8 cellular contexts compared by ENCODE assay signal in genomic region chr1:99808391-99809115, GRCh38. TPM values are rescaled to one million over a fixed set of nuclear protein-coding genes. Genes with fewer than 3 reads are reported as not detected.
DNase-seq lines count a peak whose midpoint lies in the region; ATAC-seq, FAIRE-seq and TF ChIP-seq lines count a peak whose summit lies in the region.

No MANE protein-coding gene starts in this region.

- H3K27ac Mint-ChIP-seq in CD8-positive, alpha-beta memory T cell: no peak overlapping the region
- H3K27ac Mint-ChIP-seq in T-cell: peak overlapping the region in 1 of 2 donors; percentile 13

- H3K9me3 ChIP-seq in CD8-positive, alpha-beta memory T cell (ENCODE audit: low read length): no peaks in the 10 kb centered on the region
- H3K9me3 ChIP-seq in endothelial cell of umbilical vein (replicated peaks; ENCODE audit: control insufficient read depth, insufficient read depth, low read length) (no peaks in the 10 kb centered on the region), upper lobe of left lung (no peaks in the 10 kb centered on the region)

- intact Hi-C loops in endothelial cell of umbilical vein (cut with micrococcal nuclease): loop anchor here (1.0 to 5.0 kb wide), 8 partner anchors 148 to 1060 kb away; partner anchors contain the start of genes RTCA, SASS6 and TRMT13

- no peak for TF ChIP-seq POLR2A in endothelial cell of umbilical vein (IDR thresholded peaks at IDR 0.05; ENCODE audit: low read depth, low read length)
- TF ChIP-seq POLR2A in upper lobe of left lung (IDR thresholded peaks at IDR 0.05): no peak

- peak overlapping the region; percentile 19 for H3K27ac ChIP-seq in CD8-positive, alpha-beta memory T cell (ENCODE audit: low read depth, low read length)
- H3K27ac ChIP-seq in endothelial cell of umbilical vein (ENCODE audit: insufficient read depth, low read depth, low read length): no peak overlapping the region
- H3K27ac ChIP-seq in upper lobe of left lung: no peak overlapping the region

- peak; percentile 89 for ATAC-seq in GM18868 (IDR thresholded peaks at IDR 0.05; ENCODE audit: unreplicated experiment)
- peak; percentile 86 for ATAC-seq in HG03060 (IDR thresholded peaks at IDR 0.05; ENCODE audit: low read depth, unreplicated experiment)
- peak; percentile 69 to 77 (median 76) for ATAC-seq in T-cell (replicated peaks in 1 of 4)
- ATAC-seq in upper lobe of left lung (ENCODE audit: low FRiP score in 2 of 2): peak; percentile 83 to 94

- peak; percentile 83 for FAIRE-seq in endothelial cell of umbilical vein (lab: Jason Lieb, UNC)

- H3K9me3 Mint-ChIP-seq in CD8-positive, alpha-beta memory T cell: no peaks in the 10 kb centered on the region
- H3K9me3 Mint-ChIP-seq in T-cell: no peaks in the 10 kb centered on the region

- dilution Hi-C loops in endothelial cell of umbilical vein (cut with MboI; ENCODE audit: extremely low pct_ligation_motif_present, low sequenced_read_pairs): no loop called here

- peak overlapping the region; percentile 98 for H2AFZ ChIP-seq in endothelial cell of umbilical vein (ENCODE audit: low read depth, low read length)

- no peak for TF ChIP-seq EP300 in upper lobe of left lung (IDR thresholded peaks at IDR 0.05)

- H3K4me1 Mint-ChIP-seq in CD8-positive, alpha-beta memory T cell: peaks cover 5 to 6% (median 5%) of the 10 kb centered on the region in 3 donors
- peaks cover 0 to 6% (median 0%) of the 10 kb centered on the region in 3 donors for H3K4me1 Mint-ChIP-seq in T-cell

- no peaks in the 10 kb centered on the region for H3K36me3 Mint-ChIP-seq in CD8-positive, alpha-beta memory T cell
- no peaks in the 10 kb centered on the region for H3K36me3 Mint-ChIP-seq in T-cell

- H4K20me1 ChIP-seq in endothelial cell of umbilical vein (replicated peaks; ENCODE audit: control insufficient read depth, extremely low read depth, insufficient read depth, low read length): no peaks in the 10 kb centered on the region

- H3K36me3 ChIP-seq in CD8-positive, alpha-beta memory T cell (ENCODE audit: insufficient read depth, low read length): no peaks in the 10 kb centered on the region
- no peaks in the 10 kb centered on the region for H3K36me3 ChIP-seq in endothelial cell of umbilical vein (ENCODE audit: control insufficient read depth in 2 of 2, extremely low read depth in 1 of 2, insufficient read depth in 2 of 2, low read length in 2 of 2)
- H3K36me3 ChIP-seq in upper lobe of left lung: no peaks in the 10 kb centered on the region

- no peaks in the 10 kb centered on the region for H3K79me2 ChIP-seq in endothelial cell of umbilical vein (ENCODE audit: control insufficient read depth, insufficient read depth, low read length)

- H3K4me1 ChIP-seq in CD8-positive, alpha-beta memory T cell (ENCODE audit: insufficient read depth, low read length): no peaks in the 10 kb centered on the region
- peaks cover 8% of the 10 kb centered on the region for H3K4me1 ChIP-seq in endothelial cell of umbilical vein (ENCODE audit: control insufficient read depth, extremely low read depth, insufficient read depth, low read length)
- peaks cover 5 to 9% (median 7%) of the 10 kb centered on the region in 4 donors for H3K4me1 ChIP-seq in upper lobe of left lung

- TF ChIP-seq CTCF in endothelial cell of umbilical vein (IDR thresholded peaks at IDR 0.05; ENCODE audit: extremely low read depth in 1 of 2, insufficient read depth in 1 of 2, low read depth in 1 of 2, low read length in 2 of 2): peak; percentile 23 to 41
- peak; percentile 47 to 85 (median 68) for TF ChIP-seq CTCF in upper lobe of left lung (IDR thresholded peaks at IDR 0.05)

- POLR2A ChIA-PET in CD8-positive, alpha-beta memory T cell (lab: Charles Lee): no interaction called here
- POLR2A ChIA-PET in T-cell (lab: Charles Lee) (no interaction called here), endothelial cell of umbilical vein (lab: Charles Lee) (no interaction called here)

- H3K9ac ChIP-seq in endothelial cell of umbilical vein (replicated peaks; ENCODE audit: extremely low read depth, insufficient read depth, low read length): no peak overlapping the region

- peak overlapping the region in 1 of 7 donors; percentile 74 for H3K4me3 Mint-ChIP-seq in CD8-positive, alpha-beta memory T cell
- H3K4me3 Mint-ChIP-seq in T-cell: no peak overlapping the region

- peaks cover 4 to 27% of the 10 kb centered on the region in 2 donors for H3K27me3 Mint-ChIP-seq in CD8-positive, alpha-beta memory T cell
- peaks cover 10 to 13% of the 10 kb centered on the region in 2 donors for H3K27me3 Mint-ChIP-seq in T-cell

- CTCF ChIA-PET in CD8-positive, alpha-beta memory T cell (lab: Charles Lee): interaction anchor here (2.2 kb wide), 1 partner anchor 1060 kb away, joined by 8 read pairs; no protein-coding TSS in a partner anchor
- CTCF ChIA-PET in T-cell (lab: Charles Lee) (interaction anchor here in 1 of 2 donors (0.6 kb wide), 1 partner anchor 1648 kb away, joined by 3 read pairs; no protein-coding TSS in a partner anchor), endothelial cell of umbilical vein (lab: Charles Lee) (no interaction called here)

- peak overlapping the region; percentile 26 for H3K4me2 ChIP-seq in endothelial cell of umbilical vein (ENCODE audit: insufficient read depth, low read length)

- 14 to 19% methylated on average over 7 of the region's 7 CpGs for WGBS in upper lobe of left lung, 2 donors

- no peak overlapping the region for H3K4me3 ChIP-seq in CD8-positive, alpha-beta memory T cell (ENCODE audit: low read length)
- peak overlapping the region in 1 of 3 experiments; percentile 15 for H3K4me3 ChIP-seq in endothelial cell of umbilical vein (replicated peaks in 1 of 3; ENCODE audit: insufficient read depth in 1 of 3, low read depth in 1 of 3, low read length in 3 of 3)
- no peak overlapping the region for H3K4me3 ChIP-seq in upper lobe of left lung

- no peaks in the 10 kb centered on the region for H3K27me3 ChIP-seq in CD8-positive, alpha-beta memory T cell (ENCODE audit: insufficient read depth, low read length, poor library complexity, severe bottlenecking)
- peaks cover 15 to 21% of the 10 kb centered on the region in 2 experiments for H3K27me3 ChIP-seq in endothelial cell of umbilical vein (ENCODE audit: control insufficient read depth in 2 of 2, insufficient read depth in 2 of 2, low read length in 2 of 2)
- no peaks in the 10 kb centered on the region for H3K27me3 ChIP-seq in upper lobe of left lung

- BruUV-seq in endothelial cell of umbilical vein (replicated peaks; lab: Mats Ljungman, UMichigan): no TSS peak

- peak in 3 of 5 donors; percentile 2 to 54 (median 51) for DNase-seq in CD8-positive, alpha-beta memory T cell
- peak; percentile 88 for DNase-seq in NCI-H1694 treated with DMSO at 0.1 percent for 48 hours (lab: John Stamatoyannopoulos, UW)
- peak in 13 of 34 experiments; percentile 0 to 42 (median 23) for DNase-seq in T-cell
- DNase-seq in endothelial cell of umbilical vein (ENCODE audit: low read depth, low spot score): peak; percentile 87
- peak; percentile 81 for DNase-seq in midbrain (lab: John Stamatoyannopoulos, UW)
- DNase-seq in upper lobe of left lung: no peak

- no peaks in the 10 kb centered on the region for H3K9me1 ChIP-seq in endothelial cell of umbilical vein (replicated peaks; ENCODE audit: control insufficient read depth, extremely low read depth, insufficient read depth, low read length)

TF ChIP-seq in endothelial cell of umbilical vein, 7 proteins besides CTCF, POLR2A, EP300 and RAD21:
- no peak for TF ChIP-seq EZH2 (IDR thresholded peaks at IDR 0.05; ENCODE audit: borderline replicate concordance, low read depth, low read length, severe bottlenecking)
- no peak for TF ChIP-seq MAX (IDR thresholded peaks at IDR 0.05; ENCODE audit: insufficient read depth, insufficient read length)
- no peak for TF ChIP-seq FOS (IDR thresholded peaks at IDR 0.05; ENCODE audit: borderline replicate concordance, insufficient read depth, low read length)
- no peak for TF ChIP-seq JUN (IDR thresholded peaks at IDR 0.05; ENCODE audit: borderline replicate concordance, insufficient read depth, insufficient read length, low read depth)
- TF ChIP-seq POLR2AphosphoS5 (IDR thresholded peaks at IDR 0.05; ENCODE audit: insufficient read depth, low read depth, low read length): no peak

RNA-seq across cellular contexts. Expression of gene AGL, which starts 41.6 kb away (rescaled TPM):
- 10 to 100 TPM; 16.4 TPM for total RNA-seq in CD8-positive, alpha-beta memory T cell
- 8.0 TPM for polyA plus RNA-seq in CD8-positive, alpha-beta memory T cell
- total RNA-seq in T-cell (10 to 100 TPM; 14.6 to 17.3 (median 15.8) TPM), endothelial cell of umbilical vein (10.5 and 10.7 TPM in 2 replicates), upper lobe of left lung (10 to 100 TPM in 5 of 6 donors, 1 to 10 TPM in 1; 9.3 to 20.6 (median 14.1) TPM)
- polyA plus RNA-seq in endothelial cell of umbilical vein: 0.96 and 1.5 TPM in 2 replicates
- polyA plus RNA-seq in endothelial cell of umbilical vein (2011; cell fraction: cytosol; rRNA removed): 1.6 and 1.7 TPM in 2 replicates
- 4.4 and 6.1 TPM in 2 replicates for polyA plus RNA-seq in endothelial cell of umbilical vein (2011; cell fraction: nucleus; rRNA removed)
- 5.9 and 8.3 TPM in 2 replicates for polyA plus RNA-seq in endothelial cell of umbilical vein (2012)
- 6.6 and 8.3 TPM in 2 replicates for polyA minus RNA-seq in endothelial cell of umbilical vein
- polyA minus RNA-seq in endothelial cell of umbilical vein (2011; cell fraction: cytosol; rRNA and poly(A)+ RNA removed): 10.0 TPM
- 7.0 and 10.0 TPM in 2 replicates for polyA minus RNA-seq in endothelial cell of umbilical vein (2011; cell fraction: nucleus; rRNA and poly(A)+ RNA removed)

RNA-seq across cellular contexts. Expression of gene FRRS1, which starts 42.1 kb away (rescaled TPM):
- total RNA-seq in CD8-positive, alpha-beta memory T cell: 1 to 10 TPM; 1.6 to 2.0 TPM
- not detected for polyA plus RNA-seq in CD8-positive, alpha-beta memory T cell
- total RNA-seq in T-cell (1 to 10 TPM in 1 of 5 donors, under 1 TPM in 3, not detected in 1; 0.20 to 1.2 (median 0.45) TPM), endothelial cell of umbilical vein (3.1 and 4.8 TPM in 2 replicates), upper lobe of left lung (10 to 100 TPM in 2 of 6 donors, 1 to 10 TPM in 4; 2.2 to 12.6 (median 9.3) TPM)
- polyA plus RNA-seq in endothelial cell of umbilical vein: 1.1 TPM in 2 replicates
- polyA plus RNA-seq in endothelial cell of umbilical vein (2011; cell fraction: cytosol; rRNA removed): 0.70 and 5.1 TPM in 2 replicates
- polyA plus RNA-seq in endothelial cell of umbilical vein (2011; cell fraction: nucleus; rRNA removed): 0.83 and 0.91 TPM in 2 replicates
- polyA plus RNA-seq in endothelial cell of umbilical vein (2012): 0.67 and 0.92 TPM in 2 replicates
- 6.8 and 9.5 TPM in 2 replicates for polyA minus RNA-seq in endothelial cell of umbilical vein
- polyA minus RNA-seq in endothelial cell of umbilical vein (2011; cell fraction: cytosol; rRNA and poly(A)+ RNA removed): 5.1 TPM
- 1.5 and 2.1 TPM in 2 replicates for polyA minus RNA-seq in endothelial cell of umbilical vein (2011; cell fraction: nucleus; rRNA and poly(A)+ RNA removed)

Comparison
In these comparisons a context has a peak if more than half of its experiments do, and no peak if none do; other contexts are left out.
1. DNase-seq: peak in CD8-positive, alpha-beta memory T cell (3 of 5), NCI-H1694 treated with DMSO at 0.1 percent for 48 hours (single experiment), endothelial cell of umbilical vein (single experiment) and midbrain (single experiment); none in upper lobe of left lung (0 of 2).
2. Peak in every context shown above with its lines, with median percentiles within 50 percentile points of each other: ATAC-seq.